ENCODE assay signal across 8 cellular contexts in the genomic region with DNA sequence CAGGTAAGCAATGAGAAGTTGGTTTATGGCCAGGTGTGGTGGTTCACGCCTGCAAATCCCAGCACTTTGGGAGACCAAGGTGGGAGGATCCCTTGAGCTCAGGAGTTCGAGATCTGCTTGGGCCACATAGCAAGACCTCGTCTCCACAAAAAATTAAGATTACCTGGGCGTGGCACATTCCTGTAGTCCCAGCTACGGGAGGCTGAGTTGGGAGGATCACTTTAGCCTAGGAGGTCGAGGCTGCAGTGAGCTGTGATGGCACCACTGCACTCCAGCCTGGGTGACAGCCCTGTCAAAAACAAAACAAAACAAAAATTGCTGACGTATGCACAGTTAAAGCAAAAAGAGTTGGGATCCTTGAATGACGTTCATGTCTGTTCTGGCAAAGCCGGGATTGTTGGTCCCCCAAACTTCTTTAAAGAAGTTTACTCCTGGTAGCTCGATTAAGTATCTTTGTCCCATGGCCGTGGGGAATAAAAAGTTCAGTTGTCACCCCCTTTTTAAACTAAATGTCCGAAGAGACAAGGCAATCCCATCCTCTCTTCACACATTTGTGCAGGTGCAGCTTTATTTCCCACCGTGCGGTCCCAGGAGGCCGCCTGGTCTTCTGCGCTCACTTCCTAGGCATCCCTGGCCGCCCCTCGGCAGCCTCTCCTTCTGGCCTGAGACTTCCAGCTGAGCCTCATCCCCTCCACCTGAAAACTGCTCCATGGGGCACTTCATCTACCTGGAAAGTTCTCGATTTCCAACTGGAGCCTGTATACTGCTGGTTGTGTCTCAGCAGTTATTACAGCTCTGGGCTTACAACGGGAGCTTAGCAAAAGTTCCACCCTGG. TPM values are rescaled to one million over a fixed set of nuclear protein-coding genes. Genes with fewer than 3 reads are reported as not detected.
DNase-seq lines count a peak whose midpoint lies in the region; ATAC-seq and TF ChIP-seq lines count a peak whose summit lies in the region.

No MANE protein-coding gene starts in this region.

- no peaks in the 10 kb centered on the region for H3K9me3 Mint-ChIP-seq in activated naive CD8-positive, alpha-beta T cell treated with anti-CD3 and anti-CD28 coated beads, Interleukin-2, amount 50 U/mL, for 24 hours

- no peak for TF ChIP-seq POLR2A in stomach (IDR thresholded peaks at IDR 0.05)

- peaks cover 22 to 46% (median 36%) of the 10 kb centered on the region in 4 donors for H3K4me1 ChIP-seq in stomach

- peaks cover 0 to 8% (median 2%) of the 10 kb centered on the region in 4 donors for H3K36me3 ChIP-seq in stomach

- H3K27me3 ChIP-seq in stomach, result no peaks in the 10 kb centered on the region

- H3K4me3 ChIP-seq in stomach, result peak overlapping the region; percentile 90 to 96 (median 90)

- no peak for TF ChIP-seq EP300 in stomach (IDR thresholded peaks at IDR 0.05)

- DNase-seq in Right ventricle myocardium inferior (ENCODE audit: missing footprints) (peak; percentile 67), cardiac septum (ENCODE audit: low spot score) (no peak), iPS-NIHi11 (ENCODE audit: low spot score) (peak; percentile 19), stomach (no peak), NCI-H1694 (lab: John Stamatoyannopoulos, UW) (no peak), HT-29 (ENCODE audit: low spot score) (no peak)
- DNase-seq in activated naive CD8-positive, alpha-beta T cell treated with anti-CD3 and anti-CD28 coated beads, Interleukin-2, amount 50 U/mL, for 24 hours, result peak; percentile 21

- H3K36me3 Mint-ChIP-seq in activated naive CD8-positive, alpha-beta T cell treated with anti-CD3 and anti-CD28 coated beads, Interleukin-2, amount 50 U/mL, for 24 hours (ENCODE audit: low read depth), result peaks cover 10% of the 10 kb centered on the region

- H3K4me1 Mint-ChIP-seq in activated naive CD8-positive, alpha-beta T cell treated with anti-CD3 and anti-CD28 coated beads, Interleukin-2, amount 50 U/mL, for 24 hours, result peaks cover 34% of the 10 kb centered on the region

- ATAC-seq in Right ventricle myocardium inferior (peak; percentile 4), HG03342 (IDR thresholded peaks at IDR 0.05; ENCODE audit: unreplicated experiment) (peak; percentile 5)
- ATAC-seq in activated naive CD8-positive, alpha-beta T cell treated with anti-CD3 and anti-CD28 coated beads, Interleukin-2, amount 50 U/mL, for 24 hours, result no peak

- no peak for TF ChIP-seq CTCF in stomach (IDR thresholded peaks at IDR 0.05)

- H3K9me3 ChIP-seq in stomach, result no peaks in the 10 kb centered on the region

- WGBS in stomach, 5 donors, result 41 to 49% (median 43%) methylated on average over 20 of the region's 20 CpGs

- peak overlapping the region; percentile 90 to 95 (median 94) for H3K27ac ChIP-seq in stomach

- intact Hi-C loops in Right ventricle myocardium inferior (cut with DNase I) (loop anchor here (10.0 kb wide), 1 partner anchor 64 kb away; no protein-coding TSS in a partner anchor), cardiac septum (cut with DNase I) (loop anchor here (5.0 to 10.0 kb wide), 2 partner anchors 204 to 534 kb away; no protein-coding TSS in a partner anchor), stomach (cut with DNase I; ENCODE audit: low total_unique reads) (no loop called here)

- peak overlapping the region; percentile 87 for H3K27ac Mint-ChIP-seq in activated naive CD8-positive, alpha-beta T cell treated with anti-CD3 and anti-CD28 coated beads, Interleukin-2, amount 50 U/mL, for 24 hours

- peak overlapping the region; percentile 83 for H3K4me3 Mint-ChIP-seq in activated naive CD8-positive, alpha-beta T cell treated with anti-CD3 and anti-CD28 coated beads, Interleukin-2, amount 50 U/mL, for 24 hours

- H3K27me3 Mint-ChIP-seq in activated naive CD8-positive, alpha-beta T cell treated with anti-CD3 and anti-CD28 coated beads, Interleukin-2, amount 50 U/mL, for 24 hours, result no peaks in the 10 kb centered on the region

RNA-seq across cellular contexts. Expression of a gene that starts 0.8 kb away (rescaled TPM):
- total RNA-seq in Right ventricle myocardium inferior (14.1 TPM), cardiac septum (15.4 TPM), stomach (10 to 100 TPM in 3 of 5 donors, 1 to 10 TPM in 2; 4.1 to 60.0 (median 13.4) TPM)
- polyA plus RNA-seq in stomach, result 10 to 100 TPM in 1 of 3 donors, 1 to 10 TPM in 2; 3.1 to 10.5 (median 7.2) TPM
- total RNA-seq in HT-29 (2014; rRNA removed; shearing (Covaris generic)), result 19.0 and 20.4 TPM in 2 replicates

Comparison
In these comparisons a context has a peak if more than half of its experiments do, and no peak if none do; other contexts are left out.
1. DNase-seq: peak in Right ventricle myocardium inferior (single experiment), activated naive CD8-positive, alpha-beta T cell treated with anti-CD3 and anti-CD28 coated beads, Interleukin-2, amount 50 U/mL, for 24 hours (single experiment) and iPS-NIHi11 (single experiment); none in cardiac septum (single experiment), stomach (single experiment), NCI-H1694 (single experiment) and HT-29 (single experiment).